In genomic region chr6:44043479-44044153, GRCh38 we compare ENCODE assay signal across 13 cellular contexts.
DNase-seq lines count a peak whose midpoint lies in the region; ATAC-seq and TF ChIP-seq lines count a peak whose summit lies in the region.
"Had no signal": no experiment of that assay in that cellular context is flagged by ENCODE, and none has a peak within 500 bp of the region (broad histone marks: within the 10 kb centered on the region; RNA-seq: fewer than 3 reads in every experiment).

No MANE protein-coding gene starts in this region.

- peak overlapping the region; percentile 29 to 31 for H3K27ac ChIP-seq in right atrium auricular region

- no peak overlapping the region for H3K4me3 Mint-ChIP-seq in activated T-helper 1 cell treated with anti-CD3 and anti-CD28 coated beads, Interleukin-12 subunit alpha, Interleukin-12 subunit beta, Interleukin-2, Interleukin-4 antibody, amounts not matched to agents 30 ng/mL and 10 ng/mL and 1 ng/mL, durations not matched to agents 14 hours and 24 hours and 36 hours
- H3K4me3 Mint-ChIP-seq: activated T-cell treated with anti-CD3 and anti-CD28 coated beads, Interleukin-2, amount 50 U/mL, for 4 hours; naive thymus-derived CD4-positive, alpha-beta T cell had no signal

- peak overlapping the region; percentile 70 for H3K4me2 ChIP-seq in skeletal muscle satellite cell (ENCODE audit: low read length)

- H3K4me3 ChIP-seq in adipocyte (ENCODE audit: low read length) (no peak overlapping the region), right atrium auricular region (no peak overlapping the region), skeletal muscle satellite cell (ENCODE audit: low read length) (no peak overlapping the region)

- H3K9me3 ChIP-seq in adipocyte (ENCODE audit: control insufficient read depth, low read length) (no peaks in the 10 kb centered on the region), right atrium auricular region (no peaks in the 10 kb centered on the region), skeletal muscle satellite cell (replicated peaks; ENCODE audit: low read length) (no peaks in the 10 kb centered on the region)

- H3K9me3 Mint-ChIP-seq in activated T-helper 1 cell treated with anti-CD3 and anti-CD28 coated beads, Interleukin-12 subunit alpha, Interleukin-12 subunit beta, Interleukin-2, Interleukin-4 antibody, amounts not matched to agents 30 ng/mL and 10 ng/mL and 1 ng/mL, durations not matched to agents 14 hours and 24 hours and 36 hours: no peaks in the 10 kb centered on the region
- H3K9me3 Mint-ChIP-seq: activated T-cell treated with anti-CD3 and anti-CD28 coated beads, Interleukin-2, amount 50 U/mL, for 4 hours; naive thymus-derived CD4-positive, alpha-beta T cell had no signal

- H3K9ac ChIP-seq in adipocyte (ENCODE audit: low read length) (peak overlapping the region; percentile 16), skeletal muscle satellite cell (ENCODE audit: low read depth, low read length) (peak overlapping the region; percentile 58)

- ATAC-seq in HG03108 (IDR thresholded peaks at IDR 0.05; ENCODE audit: unreplicated experiment) (no peak), GM21526 (IDR thresholded peaks at IDR 0.05; ENCODE audit: low FRiP score, unreplicated experiment) (no peak)
- ATAC-seq: activated T-cell treated with anti-CD3 and anti-CD28 coated beads, Interleukin-2, amount 50 U/mL, for 4 hours; naive thymus-derived CD4-positive, alpha-beta T cell had no signal

- no peaks in the 10 kb centered on the region for H3K27me3 Mint-ChIP-seq in activated T-helper 1 cell treated with anti-CD3 and anti-CD28 coated beads, Interleukin-12 subunit alpha, Interleukin-12 subunit beta, Interleukin-2, Interleukin-4 antibody, amounts not matched to agents 30 ng/mL and 10 ng/mL and 1 ng/mL, durations not matched to agents 14 hours and 24 hours and 36 hours (ENCODE audit: insufficient read depth)

- in situ Hi-C loops in GM13976 (cut with MboI; ENCODE audit: low sequenced_read_pairs, unreplicated experiment): no loop called here

- DNase-seq in GM13976 (ENCODE audit: low spot score) (peak; percentile 68), adipocyte (ENCODE audit: low read depth) (no peak), right atrium auricular region (ENCODE audit: low spot score) (no peak)
- DNase-seq in activated T-helper 1 cell treated with anti-CD3 and anti-CD28 coated beads, Interleukin-12 subunit alpha, Interleukin-12 subunit beta, Interleukin-2, Interleukin-4 antibody, amounts not matched to agents 30 ng/mL and 10 ng/mL and 1 ng/mL, durations not matched to agents 14 hours and 24 hours and 36 hours (ENCODE audit: low spot score): no peak
- DNase-seq in activated CD8-positive, alpha-beta memory T cell treated with anti-CD3 and anti-CD28 coated beads, Interleukin-2, amount 50 U/mL, for 4 hours: no peak
- DNase-seq: activated T-cell treated with anti-CD3 and anti-CD28 coated beads, Interleukin-2, amount 50 U/mL, for 4 hours; DMS79 treated with DMSO at 0.1 percent for 48 hours; erythroblast; naive thymus-derived CD4-positive, alpha-beta T cell; NCI-H1417 treated with DMSO at 0.1 percent for 48 hours had no signal

- peaks cover 28% of the 10 kb centered on the region for H3K4me1 ChIP-seq in adipocyte (ENCODE audit: control insufficient read depth, insufficient read depth, low read length)
- H3K4me1 ChIP-seq in right atrium auricular region: peaks cover 3 to 41% of the 10 kb centered on the region in 2 donors
- peaks cover 44% of the 10 kb centered on the region for H3K4me1 ChIP-seq in skeletal muscle satellite cell (ENCODE audit: control insufficient read depth, insufficient read depth, low read length)

- H3K4me1 Mint-ChIP-seq in activated T-helper 1 cell treated with anti-CD3 and anti-CD28 coated beads, Interleukin-12 subunit alpha, Interleukin-12 subunit beta, Interleukin-2, Interleukin-4 antibody, amounts not matched to agents 30 ng/mL and 10 ng/mL and 1 ng/mL, durations not matched to agents 14 hours and 24 hours and 36 hours (ENCODE audit: low read depth): peaks cover under 1% of the 10 kb centered on the region

- intact Hi-C loops in activated T-helper 1 cell treated with anti-CD3 and anti-CD28 coated beads, Interleukin-12 subunit alpha, Interleukin-12 subunit beta, Interleukin-2, Interleukin-4 antibody, amounts not matched to agents 30 ng/mL and 10 ng/mL and 1 ng/mL, durations not matched to agents 14 hours and 24 hours and 36 hours (cut with micrococcal nuclease): loop anchor here (2.0 kb wide), 1 partner anchor 15 kb away; no protein-coding TSS in a partner anchor

- H3K27me3 ChIP-seq in adipocyte (replicated peaks; ENCODE audit: control insufficient read depth, insufficient read depth, low read length): no peaks in the 10 kb centered on the region
- H3K27me3 ChIP-seq in right atrium auricular region: no peaks in the 10 kb centered on the region
- H3K27me3 ChIP-seq in skeletal muscle satellite cell (ENCODE audit: control insufficient read depth, insufficient read depth, low read length): no peaks in the 10 kb centered on the region

- TF ChIP-seq CTCF in GM13976 (IDR thresholded peaks at IDR 0.05; ENCODE audit: borderline replicate concordance, control extremely low read depth, extremely low read depth, insufficient read depth, missing control alignments) (no peak), right atrium auricular region (IDR thresholded peaks at IDR 0.05) (no peak)

- no peak overlapping the region for H3K27ac Mint-ChIP-seq in activated T-helper 1 cell treated with anti-CD3 and anti-CD28 coated beads, Interleukin-12 subunit alpha, Interleukin-12 subunit beta, Interleukin-2, Interleukin-4 antibody, amounts not matched to agents 30 ng/mL and 10 ng/mL and 1 ng/mL, durations not matched to agents 14 hours and 24 hours and 36 hours
- H3K27ac Mint-ChIP-seq: naive thymus-derived CD4-positive, alpha-beta T cell had no signal

- H3K36me3 Mint-ChIP-seq in activated T-helper 1 cell treated with anti-CD3 and anti-CD28 coated beads, Interleukin-12 subunit alpha, Interleukin-12 subunit beta, Interleukin-2, Interleukin-4 antibody, amounts not matched to agents 30 ng/mL and 10 ng/mL and 1 ng/mL, durations not matched to agents 14 hours and 24 hours and 36 hours (ENCODE audit: low read depth): no peaks in the 10 kb centered on the region
- H3K36me3 Mint-ChIP-seq: naive thymus-derived CD4-positive, alpha-beta T cell had no signal

- H3K36me3 ChIP-seq in adipocyte (ENCODE audit: control insufficient read depth, insufficient read depth, low read length, severe bottlenecking) (no peaks in the 10 kb centered on the region), right atrium auricular region (no peaks in the 10 kb centered on the region), skeletal muscle satellite cell (ENCODE audit: insufficient read depth, low read length) (no peaks in the 10 kb centered on the region)
